In genomic region chr11:44622721-44623258, GRCh38 we compare ENCODE assay signal across 14 cellular contexts. TPM values are rescaled to one million over a fixed set of nuclear protein-coding genes. Genes with fewer than 3 reads are reported as not detected.
DNase-seq lines count a peak whose midpoint lies in the region; ATAC-seq and TF ChIP-seq lines count a peak whose summit lies in the region.
"Had no signal": no experiment of that assay in that cellular context is flagged by ENCODE, and none has a peak within 500 bp of the region (broad histone marks: within the 10 kb centered on the region; RNA-seq: fewer than 3 reads in every experiment).

No MANE protein-coding gene starts in this region.

- no peak overlapping the region for H2AFZ ChIP-seq in hepatocyte

- no peak overlapping the region for H3K27ac Mint-ChIP-seq in activated CD8-positive, alpha-beta memory T cell treated with anti-CD3 and anti-CD28 coated beads, Interleukin-2, amount 10 ng/mL, durations not matched to agents 7 days and 5 days
- peak overlapping the region; percentile 77 for H3K27ac Mint-ChIP-seq in activated CD8-positive, alpha-beta T cell treated with anti-CD3 and anti-CD28 coated beads, Interleukin-2, amount 10 ng/mL, durations not matched to agents 7 days and 5 days
- peak overlapping the region; percentile 94 for H3K27ac Mint-ChIP-seq in stimulated activated effector memory CD8-positive, alpha-beta T cell treated with anti-CD3 and anti-CD28 coated beads, Interleukin-12 subunit alpha, Interleukin-12 subunit beta, amount 100 ng/mL, for 72 hours

- H3K36me3 Mint-ChIP-seq in activated CD8-positive, alpha-beta memory T cell treated with anti-CD3 and anti-CD28 coated beads, Interleukin-2, amount 10 ng/mL, durations not matched to agents 7 days and 5 days = peaks cover 2% of the 10 kb centered on the region
- H3K36me3 Mint-ChIP-seq in activated CD8-positive, alpha-beta T cell treated with anti-CD3 and anti-CD28 coated beads, Interleukin-2, amount 10 ng/mL, durations not matched to agents 7 days and 5 days (ENCODE audit: low read depth) = peaks cover 22% of the 10 kb centered on the region
- peaks cover 95% of the 10 kb centered on the region for H3K36me3 Mint-ChIP-seq in stimulated activated effector memory CD8-positive, alpha-beta T cell treated with anti-CD3 and anti-CD28 coated beads, Interleukin-12 subunit alpha, Interleukin-12 subunit beta, amount 100 ng/mL, for 72 hours

- no peak overlapping the region for H3K4me3 Mint-ChIP-seq in activated CD8-positive, alpha-beta memory T cell treated with anti-CD3 and anti-CD28 coated beads, Interleukin-2, amount 10 ng/mL, durations not matched to agents 7 days and 5 days
- H3K4me3 Mint-ChIP-seq in activated CD8-positive, alpha-beta T cell treated with anti-CD3 and anti-CD28 coated beads, Interleukin-2, amount 10 ng/mL, durations not matched to agents 7 days and 5 days = no peak overlapping the region
- H3K4me3 Mint-ChIP-seq in stimulated activated effector memory CD8-positive, alpha-beta T cell treated with anti-CD3 and anti-CD28 coated beads, Interleukin-12 subunit alpha, Interleukin-12 subunit beta, amount 100 ng/mL, for 72 hours = no peak overlapping the region
- H3K4me3 Mint-ChIP-seq: nephron had no signal

- no peaks in the 10 kb centered on the region for H3K79me2 ChIP-seq in hepatocyte

- no peaks in the 10 kb centered on the region for H3K36me3 ChIP-seq in hepatocyte (replicated peaks; ENCODE audit: insufficient read depth, low read depth)

- POLR2A ChIA-PET in activated CD8-positive, alpha-beta T cell treated with anti-CD3 and anti-CD28 coated beads, Interleukin-2, amount 10 ng/mL, durations not matched to agents 7 days and 5 days (lab: Charles Lee) = no interaction called here

- no peaks in the 10 kb centered on the region for H3K27me3 ChIP-seq in hepatocyte

- no peaks in the 10 kb centered on the region for H4K20me1 ChIP-seq in hepatocyte (ENCODE audit: insufficient read depth, poor library complexity, severe bottlenecking)

- no peaks in the 10 kb centered on the region for H3K9me2 ChIP-seq in hepatocyte (replicated peaks; ENCODE audit: insufficient read depth)

- no peak for TF ChIP-seq CTCF in hepatocyte (IDR thresholded peaks at IDR 0.05; ENCODE audit: poor library complexity)

- H3K4me2 ChIP-seq in hepatocyte = no peak overlapping the region

- no peak overlapping the region for H3K27ac ChIP-seq in hepatocyte
- H3K27ac ChIP-seq: brain microvascular endothelial cell, SK-N-MC had no signal

- no peak for ATAC-seq in activated CD8-positive, alpha-beta memory T cell treated with anti-CD3 and anti-CD28 coated beads, Interleukin-2, amount 10 ng/mL, durations not matched to agents 7 days and 5 days
- ATAC-seq in activated CD8-positive, alpha-beta T cell treated with anti-CD3 and anti-CD28 coated beads, Interleukin-2, amount 10 ng/mL, durations not matched to agents 7 days and 5 days = no peak
- no peak for ATAC-seq in stimulated activated effector memory CD8-positive, alpha-beta T cell treated with anti-CD3 and anti-CD28 coated beads, Interleukin-12 subunit alpha, Interleukin-12 subunit beta, amount 100 ng/mL, for 72 hours
- no peak for ATAC-seq in HG03354 (IDR thresholded peaks at IDR 0.05; ENCODE audit: poor library complexity, severe bottlenecking, unreplicated experiment)

- no peaks in the 10 kb centered on the region for H3K27me3 Mint-ChIP-seq in activated CD8-positive, alpha-beta memory T cell treated with anti-CD3 and anti-CD28 coated beads, Interleukin-2, amount 10 ng/mL, durations not matched to agents 7 days and 5 days
- H3K27me3 Mint-ChIP-seq in activated CD8-positive, alpha-beta T cell treated with anti-CD3 and anti-CD28 coated beads, Interleukin-2, amount 10 ng/mL, durations not matched to agents 7 days and 5 days (ENCODE audit: low read depth) = no peaks in the 10 kb centered on the region

- 90% methylated on average over 11 of the region's 11 CpGs for whole genome bisulfite sequencing in hepatocyte (ENCODE audit: low lambda C conversion rate, missing lambda C conversion rate)

- no peak overlapping the region for H3K4me3 ChIP-seq in hepatocyte
- H3K4me3 ChIP-seq: SK-N-MC had no signal

- H3K9me3 ChIP-seq in hepatocyte (ENCODE audit: low read depth) = no peaks in the 10 kb centered on the region

- H3K4me1 Mint-ChIP-seq in activated CD8-positive, alpha-beta memory T cell treated with anti-CD3 and anti-CD28 coated beads, Interleukin-2, amount 10 ng/mL, durations not matched to agents 7 days and 5 days = peaks cover 6% of the 10 kb centered on the region
- H3K4me1 Mint-ChIP-seq in activated CD8-positive, alpha-beta T cell treated with anti-CD3 and anti-CD28 coated beads, Interleukin-2, amount 10 ng/mL, durations not matched to agents 7 days and 5 days (ENCODE audit: low read depth) = peaks cover 13% of the 10 kb centered on the region
- peaks cover 39% of the 10 kb centered on the region for H3K4me1 Mint-ChIP-seq in stimulated activated effector memory CD8-positive, alpha-beta T cell treated with anti-CD3 and anti-CD28 coated beads, Interleukin-12 subunit alpha, Interleukin-12 subunit beta, amount 100 ng/mL, for 72 hours

- DNase-seq in activated CD8-positive, alpha-beta memory T cell treated with anti-CD3 and anti-CD28 coated beads for 24 hours = peak; percentile 58
- DNase-seq in activated CD8-positive, alpha-beta memory T cell treated with anti-CD3 and anti-CD28 coated beads, Interleukin-2, amount 10 ng/mL, durations not matched to agents 7 days and 5 days = no peak
- DNase-seq in activated CD8-positive, alpha-beta T cell treated with anti-CD3 and anti-CD28 coated beads, Interleukin-2, amount 10 ng/mL, durations not matched to agents 7 days and 5 days = peak; percentile 15
- DNase-seq in hepatocyte (ENCODE audit: low spot score) (peak; percentile 3), NCI-H526 (lab: John Stamatoyannopoulos, UW) (no peak), NCI-H774 (lab: John Stamatoyannopoulos, UW) (no peak)
- DNase-seq in stimulated activated effector memory CD8-positive, alpha-beta T cell treated with anti-CD3 and anti-CD28 coated beads, Interleukin-12 subunit alpha, Interleukin-12 subunit beta, amount 100 ng/mL, for 72 hours (ENCODE audit: low spot score in 2 of 2) = peak; percentile 1 to 41
- DNase-seq: ACHN, brain microvascular endothelial cell, erythroblast, NCI-H1436 had no signal

- H3K9me3 Mint-ChIP-seq in activated CD8-positive, alpha-beta memory T cell treated with anti-CD3 and anti-CD28 coated beads, Interleukin-2, amount 10 ng/mL, durations not matched to agents 7 days and 5 days (ENCODE audit: low read depth) = no peaks in the 10 kb centered on the region
- no peaks in the 10 kb centered on the region for H3K9me3 Mint-ChIP-seq in activated CD8-positive, alpha-beta T cell treated with anti-CD3 and anti-CD28 coated beads, Interleukin-2, amount 10 ng/mL, durations not matched to agents 7 days and 5 days (ENCODE audit: insufficient read depth)
- H3K9me3 Mint-ChIP-seq in stimulated activated effector memory CD8-positive, alpha-beta T cell treated with anti-CD3 and anti-CD28 coated beads, Interleukin-12 subunit alpha, Interleukin-12 subunit beta, amount 100 ng/mL, for 72 hours = no peaks in the 10 kb centered on the region
- H3K9me3 Mint-ChIP-seq: nephron had no signal

- CTCF ChIA-PET in activated CD8-positive, alpha-beta memory T cell treated with anti-CD3 and anti-CD28 coated beads, Interleukin-2, amount 10 ng/mL, durations not matched to agents 7 days and 5 days (lab: Charles Lee) = interaction anchor here (1.2 to 21.3 kb wide), 8 partner anchors 11 to 314 kb away, joined by 3 to 530 read pairs (median 9); partner anchors contain the start of gene CD82
- CTCF ChIA-PET in activated CD8-positive, alpha-beta T cell treated with anti-CD3 and anti-CD28 coated beads, Interleukin-2, amount 10 ng/mL, durations not matched to agents 7 days and 5 days (lab: Charles Lee) = interaction anchor here (1.4 to 7.9 kb wide), 6 partner anchors 9 to 289 kb away, joined by 3 to 63 read pairs (median 10); no protein-coding TSS in a partner anchor

- peaks cover 8% of the 10 kb centered on the region for H3K4me1 ChIP-seq in hepatocyte (ENCODE audit: insufficient read depth)

RNA-seq across cellular contexts. Expression of gene CD82, which starts 57.3 kb away (rescaled TPM):
- total RNA-seq in activated CD8-positive, alpha-beta memory T cell treated with anti-CD3 and anti-CD28 coated beads, Interleukin-2, amount 10 ng/mL, durations not matched to agents 7 days and 5 days = 100 to 1,000 TPM in 1 of 2 experiments, 10 to 100 TPM in 1; 90.2 to 285 TPM
- total RNA-seq in activated CD8-positive, alpha-beta T cell treated with anti-CD3 and anti-CD28 coated beads, Interleukin-2, amount 10 ng/mL, durations not matched to agents 7 days and 5 days = 10 to 100 TPM; 68.2 to 72.9 TPM
- total RNA-seq in hepatocyte = 32.8 and 38.7 TPM in 2 replicates
- polyA plus RNA-seq in hepatocyte = 157 and 202 TPM in 2 replicates

Comparison
In these comparisons a context has a peak if more than half of its experiments do, and no peak if none do; other contexts are left out.
1. DNase-seq: peak in activated CD8-positive, alpha-beta memory T cell treated with anti-CD3 and anti-CD28 coated beads for 24 hours (single experiment), activated CD8-positive, alpha-beta T cell treated with anti-CD3 and anti-CD28 coated beads, Interleukin-2, amount 10 ng/mL, durations not matched to agents 7 days and 5 days (single experiment), hepatocyte (single experiment) and stimulated activated effector memory CD8-positive, alpha-beta T cell treated with anti-CD3 and anti-CD28 coated beads, Interleukin-12 subunit alpha, Interleukin-12 subunit beta, amount 100 ng/mL, for 72 hours (2 of 2); none in activated CD8-positive, alpha-beta memory T cell treated with anti-CD3 and anti-CD28 coated beads, Interleukin-2, amount 10 ng/mL, durations not matched to agents 7 days and 5 days (single experiment), NCI-H526 (0 of 2) and NCI-H774 (single experiment).